Comparison of ENCODE assay signal across 30 cellular contexts in the genomic region with DNA sequence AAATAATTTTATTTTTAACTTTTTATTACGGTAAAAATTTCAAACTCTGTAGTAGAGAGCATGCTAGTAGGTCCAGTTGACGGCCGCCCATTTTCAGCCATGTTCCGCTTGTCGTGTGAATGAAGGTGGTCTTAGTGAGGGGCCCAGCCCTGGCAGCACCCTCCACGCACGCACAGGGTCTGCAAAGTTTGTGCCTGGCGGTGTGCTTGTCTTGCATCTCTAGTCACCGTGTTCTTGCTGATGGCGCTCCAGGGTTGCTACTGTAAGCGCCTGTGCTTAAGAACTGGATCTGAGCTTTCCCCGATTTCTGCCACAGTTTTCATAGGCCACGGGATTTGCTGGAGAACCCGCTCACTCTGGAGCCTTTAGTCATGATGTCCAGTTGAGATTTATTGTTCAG. TPM values are rescaled to one million over a fixed set of nuclear protein-coding genes. Genes with fewer than 3 reads are reported as not detected.
"Had no signal": no experiment of that assay in that cellular context is flagged by ENCODE, and none has a peak within 500 bp of the region (broad histone marks: within the 10 kb centered on the region; RNA-seq: fewer than 3 reads in every experiment).

No MANE protein-coding gene starts in this region.

- H3K27me3 Mint-ChIP-seq: activated naive CD8-positive, alpha-beta T cell; naive thymus-derived CD8-positive, alpha-beta T cell; stimulated activated naive CD8-positive, alpha-beta T cell treated with anti-CD3 and anti-CD28 coated beads, Interleukin-15, Interleukin-2, amounts not matched to agents 100 ng/mL and 50 ng/mL, for 24 hours had no signal

- H3K4me3 ChIP-seq: colonic mucosa, dorsolateral prefrontal cortex, gastrocnemius medialis, right atrium auricular region, skin epidermis had no signal

- H3K4me3 Mint-ChIP-seq: activated naive CD8-positive, alpha-beta T cell; memory B cell; naive thymus-derived CD8-positive, alpha-beta T cell; neural crest cell; stimulated activated effector memory CD8-positive, alpha-beta T cell treated with anti-CD3 and anti-CD28 coated beads, Interleukin-12 subunit alpha, Interleukin-12 subunit beta, amount 100 ng/mL, for 72 hours; stimulated activated naive CD8-positive, alpha-beta T cell treated with anti-CD3 and anti-CD28 coated beads, Interleukin-15, Interleukin-2, amounts not matched to agents 100 ng/mL and 50 ng/mL, for 24 hours; T-helper 1 cell treated with Interleukin-12 subunit alpha and Interleukin-12 subunit beta and Interleukin-4 antibody, amounts not matched to agents 30 μg/mL and 1 μg/mL, for 36 hours; type B pancreatic cell had no signal

- DNase-seq: activated CD4-positive, alpha-beta T cell treated with anti-CD3 and anti-CD28 coated beads for 48 hours; activated CD4-positive, alpha-beta T cell treated with anti-CD3 and anti-CD28 coated beads, Interleukin-2, amount 50 U/mL, for 48 hours; activated effector memory CD4-positive, alpha-beta T cell treated with Interleukin-2 at 50 U/mL for 16 hours; activated naive CD4-positive, alpha-beta T cell treated with Interleukin-2 at 50 U/mL for 16 hours; anterior cingulate cortex; colonic mucosa; effector memory CD4-positive, alpha-beta T cell; erythroblast; gastrocnemius medialis; glutamatergic neuron; left ventricle myocardium superior; naive thymus-derived CD8-positive, alpha-beta T cell; occipital lobe; stimulated activated CD4-positive, alpha-beta T cell treated with anti-CD3 and anti-CD28 coated beads, Interleukin-4, amount 100 ng/mL, for 24 hours; SW 1271; T1000; WERI-Rb-1 had no signal

- H3K27ac Mint-ChIP-seq: activated naive CD8-positive, alpha-beta T cell; memory B cell; stimulated activated effector memory CD8-positive, alpha-beta T cell treated with anti-CD3 and anti-CD28 coated beads, Interleukin-12 subunit alpha, Interleukin-12 subunit beta, amount 100 ng/mL, for 72 hours; stimulated activated naive CD8-positive, alpha-beta T cell treated with anti-CD3 and anti-CD28 coated beads, Interleukin-15, Interleukin-2, amounts not matched to agents 100 ng/mL and 50 ng/mL, for 24 hours; T-helper 1 cell treated with Interleukin-12 subunit alpha and Interleukin-12 subunit beta and Interleukin-4 antibody, amounts not matched to agents 30 μg/mL and 1 μg/mL, for 36 hours; type B pancreatic cell had no signal

- ATAC-seq: activated CD4-positive, CD25-positive, alpha-beta regulatory T cell treated with anti-CD3 and anti-CD28 coated beads, Interleukin-2, amount 50 U/mL, for 24 hours; gastrocnemius medialis; left ventricle myocardium superior; naive thymus-derived CD8-positive, alpha-beta T cell; stimulated activated effector memory CD8-positive, alpha-beta T cell treated with anti-CD3 and anti-CD28 coated beads, Interleukin-12 subunit alpha, Interleukin-12 subunit beta, amount 100 ng/mL, for 72 hours had no signal

- H3K9me3 ChIP-seq: colonic mucosa, gastrocnemius medialis, right atrium auricular region had no signal

- H3K27me3 ChIP-seq: colonic mucosa, dorsolateral prefrontal cortex, gastrocnemius medialis, right atrium auricular region had no signal

- H3K4me1 ChIP-seq: colonic mucosa, gastrocnemius medialis, parathyroid adenoma had no signal

- H3K27ac ChIP-seq: colonic mucosa, dorsolateral prefrontal cortex, gastrocnemius medialis, parathyroid adenoma, right atrium auricular region, skin epidermis, WERI-Rb-1 had no signal

- H3K4me1 Mint-ChIP-seq: memory B cell; stimulated activated effector memory CD8-positive, alpha-beta T cell treated with anti-CD3 and anti-CD28 coated beads, Interleukin-12 subunit alpha, Interleukin-12 subunit beta, amount 100 ng/mL, for 72 hours had no signal

- H3K36me3 Mint-ChIP-seq: stimulated activated effector memory CD8-positive, alpha-beta T cell treated with anti-CD3 and anti-CD28 coated beads, Interleukin-12 subunit alpha, Interleukin-12 subunit beta, amount 100 ng/mL, for 72 hours; type B pancreatic cell had no signal

RNA-seq across cellular contexts. Expression of a gene that starts 28.9 kb away (rescaled TPM):
- total RNA-seq: bronchial epithelial cell had no signal
